8 cellular contexts compared by ENCODE assay signal in genomic region chr5:53425598-53426516, GRCh38. TPM values are rescaled to one million over a fixed set of nuclear protein-coding genes. Genes with fewer than 3 reads are reported as not detected.
DNase-seq lines count a peak whose midpoint lies in the region; ATAC-seq and TF ChIP-seq lines count a peak whose summit lies in the region.

No MANE protein-coding gene starts in this region.

- H3K4me2 ChIP-seq in Loucy (ENCODE audit: low read depth, low read length, poor library complexity, severe bottlenecking) = no peak overlapping the region

- H3K27me3 Mint-ChIP-seq in stimulated activated naive B cell treated with anti-CD40 and anti-IgM and Interleukin-4, amounts not matched to agents 10 μg/mL and 1 μg/mL and 100 μg/mL, for 72 hours = peaks cover 5 to 15% of the 10 kb centered on the region in 2 donors
- peaks cover 16% of the 10 kb centered on the region for H3K27me3 Mint-ChIP-seq in T-helper 2 cell treated with Interferon-gamma antibody and Interleukin-4, amounts not matched to agents 5 μg/mL and 100 μg/mL, for 36 hours (ENCODE audit: low read depth)

- H3K4me1 ChIP-seq in Loucy (ENCODE audit: insufficient read depth, low read length, poor library complexity, severe bottlenecking) (no peaks in the 10 kb centered on the region), mesodermal cell (ENCODE audit: control insufficient read depth, insufficient read depth, low read length, poor library complexity, severe bottlenecking) (peaks cover 24% of the 10 kb centered on the region)

- DNase-seq in SKM-1 treated with dmso at 0.1 percent for 144 hours (lab: John Stamatoyannopoulos, UW; ENCODE audit: unreplicated experiment) (peak; percentile 15), SKM-1 (lab: John Stamatoyannopoulos, UW; ENCODE audit: unreplicated experiment) (no peak)
- DNase-seq in stimulated activated naive B cell treated with anti-CD40 and anti-IgM and Interleukin-4, amounts not matched to agents 10 μg/mL and 1 μg/mL and 100 μg/mL, for 72 hours = no peak
- no peak for DNase-seq in T-helper 2 cell treated with Interferon-gamma antibody and Interleukin-4, amounts not matched to agents 5 μg/mL and 100 μg/mL, for 36 hours (ENCODE audit: low spot score)

- 75 to 100% methylated on average over 1 to 2 of the region's 8 CpGs for WGBS in mesodermal cell (ENCODE audit: insufficient coverage in 2 of 2), 2 experiments

- no peaks in the 10 kb centered on the region for H3K79me2 ChIP-seq in Loucy (ENCODE audit: insufficient read depth, low read length)

- no peak overlapping the region for H2AFZ ChIP-seq in Loucy (ENCODE audit: low read length)

- H3K27me3 ChIP-seq in Loucy (ENCODE audit: insufficient read depth, low read length, poor library complexity, severe bottlenecking) = no peaks in the 10 kb centered on the region

- no peaks in the 10 kb centered on the region for H3K36me3 Mint-ChIP-seq in stimulated activated naive B cell treated with anti-CD40 and anti-IgM and Interleukin-4, amounts not matched to agents 10 μg/mL and 1 μg/mL and 100 μg/mL, for 72 hours
- no peaks in the 10 kb centered on the region for H3K36me3 Mint-ChIP-seq in T-helper 2 cell treated with Interferon-gamma antibody and Interleukin-4, amounts not matched to agents 5 μg/mL and 100 μg/mL, for 36 hours (ENCODE audit: low read depth)

- no peaks in the 10 kb centered on the region for H3K9me3 Mint-ChIP-seq in stimulated activated naive B cell treated with anti-CD40 and anti-IgM and Interleukin-4, amounts not matched to agents 10 μg/mL and 1 μg/mL and 100 μg/mL, for 72 hours
- no peaks in the 10 kb centered on the region for H3K9me3 Mint-ChIP-seq in T-helper 2 cell treated with Interferon-gamma antibody and Interleukin-4, amounts not matched to agents 5 μg/mL and 100 μg/mL, for 36 hours

- no peak overlapping the region for H3K9ac ChIP-seq in Loucy (ENCODE audit: low read depth, low read length, poor library complexity, severe bottlenecking)

- H3K36me3 ChIP-seq in Loucy (ENCODE audit: insufficient read depth, low read length) (no peaks in the 10 kb centered on the region), mesodermal cell (ENCODE audit: control insufficient read depth, insufficient read depth, low read length) (no peaks in the 10 kb centered on the region)

- no peaks in the 10 kb centered on the region for H4K20me1 ChIP-seq in Loucy (ENCODE audit: insufficient read depth, low read length, poor library complexity, severe bottlenecking)

- H3K27ac Mint-ChIP-seq in stimulated activated naive B cell treated with anti-CD40 and anti-IgM and Interleukin-4, amounts not matched to agents 10 μg/mL and 1 μg/mL and 100 μg/mL, for 72 hours = no peak overlapping the region
- no peak overlapping the region for H3K27ac Mint-ChIP-seq in T-helper 2 cell treated with Interferon-gamma antibody and Interleukin-4, amounts not matched to agents 5 μg/mL and 100 μg/mL, for 36 hours

- H3K27ac ChIP-seq in VCaP (no peak overlapping the region), mesodermal cell (ENCODE audit: low read depth, low read length, severe bottlenecking) (peak overlapping the region; percentile 69)

- no peaks in the 10 kb centered on the region for H3K9me2 ChIP-seq in Loucy (replicated peaks; ENCODE audit: low read depth, low read length)

- H3K9me3 ChIP-seq in Loucy (ENCODE audit: insufficient read depth, low read depth, low read length) (no peaks in the 10 kb centered on the region), mesodermal cell (ENCODE audit: control insufficient read depth, low read length) (no peaks in the 10 kb centered on the region)

- H3K4me1 Mint-ChIP-seq in stimulated activated naive B cell treated with anti-CD40 and anti-IgM and Interleukin-4, amounts not matched to agents 10 μg/mL and 1 μg/mL and 100 μg/mL, for 72 hours = no peaks in the 10 kb centered on the region
- H3K4me1 Mint-ChIP-seq in T-helper 2 cell treated with Interferon-gamma antibody and Interleukin-4, amounts not matched to agents 5 μg/mL and 100 μg/mL, for 36 hours (ENCODE audit: low read depth) = no peaks in the 10 kb centered on the region

- TF ChIP-seq CTCF in Loucy (conservative IDR thresholded peaks at IDR 0.05; ENCODE audit: low read length) = peak; percentile 73
- peak; percentile 41; the same call in 1 of the 2 replicates for TF ChIP-seq CTCF in VCaP (conservative IDR thresholded peaks at IDR 0.05)

- no peak for ATAC-seq in stimulated activated naive B cell treated with anti-CD40 and anti-IgM and Interleukin-4, amounts not matched to agents 10 μg/mL and 1 μg/mL and 100 μg/mL, for 72 hours (replicated peaks)
- ATAC-seq in HG02870 (IDR thresholded peaks at IDR 0.05; ENCODE audit: unreplicated experiment) = no peak

- H3K4me3 Mint-ChIP-seq in stimulated activated naive B cell treated with anti-CD40 and anti-IgM and Interleukin-4, amounts not matched to agents 10 μg/mL and 1 μg/mL and 100 μg/mL, for 72 hours = no peak overlapping the region
- H3K4me3 Mint-ChIP-seq in T-helper 2 cell treated with Interferon-gamma antibody and Interleukin-4, amounts not matched to agents 5 μg/mL and 100 μg/mL, for 36 hours = no peak overlapping the region

- H3K4me3 ChIP-seq in Loucy (ENCODE audit: low read length, poor library complexity, severe bottlenecking) = no peak overlapping the region
- no peak overlapping the region for H3K4me3 ChIP-seq in mesodermal cell (ENCODE audit: extremely low read depth, insufficient read depth, low read length, poor library complexity, severe bottlenecking)

- H3F3A ChIP-seq in Loucy (ENCODE audit: low read depth) = no peaks in the 10 kb centered on the region

RNA-seq across cellular contexts. Expression of gene FST, which starts 54.6 kb away (rescaled TPM):
- 42.1 TPM for polyA plus RNA-seq in mesodermal cell (2013, experiment 1 of 2)
- polyA plus RNA-seq in mesodermal cell (2013, experiment 2 of 2) = 31.6 TPM
